In genomic region chr17:42772945-42773289, GRCh38 we compare ENCODE assay signal across 8 cellular contexts. TPM values are rescaled to one million over a fixed set of nuclear protein-coding genes. Genes with fewer than 3 reads are reported as not detected.
DNase-seq lines count a peak whose midpoint lies in the region; ATAC-seq, FAIRE-seq and TF ChIP-seq lines count a peak whose summit lies in the region.

No MANE protein-coding gene starts in this region.

- peaks cover 13 to 27% of the 10 kb centered on the region in 2 donors for H3K36me3 ChIP-seq in ascending aorta
- H3K36me3 ChIP-seq in right lobe of liver = peaks cover 0 to 24% (median 12%) of the 10 kb centered on the region in 4 donors
- H3K36me3 ChIP-seq in transverse colon = peaks cover 0 to 18% (median 9%) of the 10 kb centered on the region in 4 donors

- 0% methylated on average over 3 of the region's 3 CpGs for WGBS in right lobe of liver (ENCODE audit: insufficient coverage, low coverage, low lambda C conversion rate, missing lambda C conversion rate)
- 0 to 4% methylated on average over 3 of the region's 3 CpGs for WGBS in transverse colon (ENCODE audit: low coverage in 1 of 2), 2 donors

- no peak for TF ChIP-seq EP300 in transverse colon (IDR thresholded peaks at IDR 0.05; ENCODE audit: low read depth)

- H3K27me3 ChIP-seq in ascending aorta = no peaks in the 10 kb centered on the region
- H3K27me3 ChIP-seq in right lobe of liver = no peaks in the 10 kb centered on the region
- H3K27me3 ChIP-seq in transverse colon = no peaks in the 10 kb centered on the region

- peak overlapping the region; percentile 99 for H3K4me3 Mint-ChIP-seq in activated T-cell treated with anti-CD3 and anti-CD28 coated beads, Interleukin-2, amount 50 U/mL, for 72 hours

- H3K27ac ChIP-seq in ascending aorta (peak overlapping the region; percentile 68 to 85), right lobe of liver (peak overlapping the region; percentile 49 to 85 (median 72)), transverse colon (peak overlapping the region; percentile 86 to 89 (median 88))

- peak overlapping the region; percentile 98 for H3K27ac Mint-ChIP-seq in activated T-cell treated with anti-CD3 and anti-CD28 coated beads, Interleukin-2, amount 50 U/mL, for 72 hours

- H3K4me3 ChIP-seq in ascending aorta = peak overlapping the region; percentile 79 to 81
- peak overlapping the region; percentile 74 to 95 (median 80) for H3K4me3 ChIP-seq in right lobe of liver
- peak overlapping the region in 3 of 4 donors; percentile 69 to 77 (median 75) for H3K4me3 ChIP-seq in transverse colon

- TF ChIP-seq POLR2A in right lobe of liver (IDR thresholded peaks at IDR 0.05) (no peak), transverse colon (IDR thresholded peaks at IDR 0.05) (no peak)

- H3K4me1 ChIP-seq in ascending aorta (peaks cover 4 to 5% of the 10 kb centered on the region in 2 donors), right lobe of liver (no peaks in the 10 kb centered on the region), transverse colon (peaks cover 3 to 27% (median 15%) of the 10 kb centered on the region in 4 donors)

- H3K36me3 Mint-ChIP-seq in activated T-cell treated with anti-CD3 and anti-CD28 coated beads, Interleukin-2, amount 50 U/mL, for 72 hours (ENCODE audit: insufficient read depth in 2 of 2) = peaks cover 1 to 8% of the 10 kb centered on the region in 2 donors

- peak in 1 of 3 experiments; percentile 11 for TF ChIP-seq CTCF in ascending aorta (IDR thresholded peaks at IDR 0.05)
- no peak for TF ChIP-seq CTCF in right lobe of liver (IDR thresholded peaks at IDR 0.05)
- no peak for TF ChIP-seq CTCF in transverse colon (IDR thresholded peaks at IDR 0.05)

- no peak for DNase-seq in activated T-cell treated with anti-CD3 and anti-CD28 coated beads, Interleukin-2, amount 50 U/mL, for 72 hours
- no peak for DNase-seq in activated T-cell treated with anti-CD3 and anti-CD28 coated beads, Interleukin-2, amount 50 U/mL, for 1 hour
- DNase-seq in ascending aorta (ENCODE audit: low spot score in 2 of 2) (no peak), right lobe of liver (no peak), transverse colon (no peak), RCC 7860 (ENCODE audit: low spot score) (no peak)

- peak; percentile 11 to 29 for ATAC-seq in activated T-cell treated with anti-CD3 and anti-CD28 coated beads, Interleukin-2, amount 50 U/mL, for 72 hours (replicated peaks in 1 of 2)
- ATAC-seq in right lobe of liver (peak in 1 of 4 donors; percentile 5), HG03565 (IDR thresholded peaks at IDR 0.05; ENCODE audit: unreplicated experiment) (no peak), HG03469 (IDR thresholded peaks at IDR 0.05; ENCODE audit: unreplicated experiment) (no peak)

- in situ Hi-C loops in transverse colon (cut with MboI; ENCODE audit: low pct_ligation_motif_present in 1 of 4, low pct_unique_long_range_greater_than_20kb in 1 of 4, low sequenced_read_pairs in 3 of 4) = no loop called here

- no peaks in the 10 kb centered on the region for H3K9me3 Mint-ChIP-seq in activated T-cell treated with anti-CD3 and anti-CD28 coated beads, Interleukin-2, amount 50 U/mL, for 72 hours

- FAIRE-seq in RCC 7860 (lab: Jason Lieb, UNC) = no peak

- H3K9me3 ChIP-seq in ascending aorta = no peaks in the 10 kb centered on the region
- no peaks in the 10 kb centered on the region for H3K9me3 ChIP-seq in right lobe of liver
- H3K9me3 ChIP-seq in transverse colon = no peaks in the 10 kb centered on the region

- intact Hi-C loops in ascending aorta (cut with DNase I) (loop anchor here (2.0 to 5.0 kb wide), 2 partner anchors 49 to 52 kb away; partner anchors contain the start of gene BECN1), right lobe of liver (cut with DNase I) (no loop called here), transverse colon (cut with DNase I; ENCODE audit: low total_unique reads) (loop anchor here (5.0 kb wide), 1 partner anchor 986 kb away; the partner anchor contains the start of gene JUP)

- H3K4me1 Mint-ChIP-seq in activated T-cell treated with anti-CD3 and anti-CD28 coated beads, Interleukin-2, amount 50 U/mL, for 72 hours (ENCODE audit: low read depth) = peaks cover 25% of the 10 kb centered on the region

- peaks cover 8% of the 10 kb centered on the region for H3K27me3 Mint-ChIP-seq in activated T-cell treated with anti-CD3 and anti-CD28 coated beads, Interleukin-2, amount 50 U/mL, for 72 hours (ENCODE audit: low read depth)

RNA-seq across cellular contexts. Expression of gene VPS25, which starts 0.3 kb away (rescaled TPM):
- 10 to 100 TPM; 64.4 to 71.6 TPM for total RNA-seq in activated T-cell treated with anti-CD3 and anti-CD28 coated beads, Interleukin-2, amount 50 U/mL, for 72 hours
- total RNA-seq in ascending aorta = 40.9 TPM
- total RNA-seq in right lobe of liver = 10 to 100 TPM; 28.3 to 47.0 (median 33.6) TPM
- 100 to 1,000 TPM in 1 of 4 donors, 10 to 100 TPM in 3; 58.3 to 111 (median 79.7) TPM for total RNA-seq in transverse colon

RNA-seq across cellular contexts. Expression of gene WNK4, which starts 7.5 kb away (rescaled TPM):
- total RNA-seq in activated T-cell treated with anti-CD3 and anti-CD28 coated beads, Interleukin-2, amount 50 U/mL, for 72 hours = 1 to 10 TPM; 1.0 to 1.1 TPM
- total RNA-seq in ascending aorta (not detected), right lobe of liver (1 to 10 TPM in 1 of 6 experiments, under 1 TPM in 2, not detected in 3; 0.12 to 1.1 (median 0.22) TPM), transverse colon (10 to 100 TPM; 17.9 to 87.6 (median 40.9) TPM)

RNA-seq across cellular contexts. Expression of gene RAMP2, which starts 11.9 kb away (rescaled TPM):
- not detected for total RNA-seq in activated T-cell treated with anti-CD3 and anti-CD28 coated beads, Interleukin-2, amount 50 U/mL, for 72 hours
- 80.5 TPM for total RNA-seq in ascending aorta
- 1 to 10 TPM; 1.9 to 9.4 (median 4.4) TPM for total RNA-seq in right lobe of liver
- 10 to 100 TPM in 2 of 4 donors, 1 to 10 TPM in 2; 6.1 to 88.0 (median 23.4) TPM for total RNA-seq in transverse colon

RNA-seq across cellular contexts. Expression of gene COA3, which starts 25.6 kb away (rescaled TPM):
- 10 to 100 TPM; 21.9 to 23.9 TPM for total RNA-seq in activated T-cell treated with anti-CD3 and anti-CD28 coated beads, Interleukin-2, amount 50 U/mL, for 72 hours
- 9.8 TPM for total RNA-seq in ascending aorta
- 100 to 1,000 TPM in 1 of 6 experiments, 10 to 100 TPM in 5; 50.4 to 118 (median 68.3) TPM for total RNA-seq in right lobe of liver
- 100 to 1,000 TPM; 128 to 400 (median 171) TPM for total RNA-seq in transverse colon

RNA-seq across cellular contexts. Expression of gene CNTD1, which starts 25.7 kb away (rescaled TPM):
- under 1 TPM; 0.22 to 0.32 TPM for total RNA-seq in activated T-cell treated with anti-CD3 and anti-CD28 coated beads, Interleukin-2, amount 50 U/mL, for 72 hours
- total RNA-seq in ascending aorta = not detected
- total RNA-seq in right lobe of liver = under 1 TPM in 1 of 6 experiments, not detected in 5; 0.15 TPM
- total RNA-seq in transverse colon = 1 to 10 TPM in 1 of 4 donors, under 1 TPM in 1, not detected in 2; 0.48 to 1.5 TPM

Comparison
In these comparisons a context has a peak if more than half of its experiments do, and no peak if none do; other contexts are left out.
1. ATAC-seq: peak in activated T-cell treated with anti-CD3 and anti-CD28 coated beads, Interleukin-2, amount 50 U/mL, for 72 hours (2 of 2); none in HG03565 (single experiment) and HG03469 (single experiment).
2. RNA of gene WNK4, which starts 7.5 kb away (total RNA-seq): 17.9 to 87.6 TPM in transverse colon; 1.0 to 1.1 TPM in activated T-cell treated with anti-CD3 and anti-CD28 coated beads, Interleukin-2, amount 50 U/mL, for 72 hours, 0.12 to 1.1 TPM in right lobe of liver and not detected in ascending aorta (single experiment); every median in the first group is over 4 times any median in the second.
3. intact Hi-C loops: an anchor here in ascending aorta (2.0 to 5.0 kb wide) and transverse colon (5.0 kb wide); none called in right lobe of liver.
4. Peak in every context shown above with its lines, with median percentiles within 50 percentile points of each other: H3K27ac ChIP-seq and H3K4me3 ChIP-seq.